ENCODE assay signal across 11 cellular contexts in the genomic region with DNA sequence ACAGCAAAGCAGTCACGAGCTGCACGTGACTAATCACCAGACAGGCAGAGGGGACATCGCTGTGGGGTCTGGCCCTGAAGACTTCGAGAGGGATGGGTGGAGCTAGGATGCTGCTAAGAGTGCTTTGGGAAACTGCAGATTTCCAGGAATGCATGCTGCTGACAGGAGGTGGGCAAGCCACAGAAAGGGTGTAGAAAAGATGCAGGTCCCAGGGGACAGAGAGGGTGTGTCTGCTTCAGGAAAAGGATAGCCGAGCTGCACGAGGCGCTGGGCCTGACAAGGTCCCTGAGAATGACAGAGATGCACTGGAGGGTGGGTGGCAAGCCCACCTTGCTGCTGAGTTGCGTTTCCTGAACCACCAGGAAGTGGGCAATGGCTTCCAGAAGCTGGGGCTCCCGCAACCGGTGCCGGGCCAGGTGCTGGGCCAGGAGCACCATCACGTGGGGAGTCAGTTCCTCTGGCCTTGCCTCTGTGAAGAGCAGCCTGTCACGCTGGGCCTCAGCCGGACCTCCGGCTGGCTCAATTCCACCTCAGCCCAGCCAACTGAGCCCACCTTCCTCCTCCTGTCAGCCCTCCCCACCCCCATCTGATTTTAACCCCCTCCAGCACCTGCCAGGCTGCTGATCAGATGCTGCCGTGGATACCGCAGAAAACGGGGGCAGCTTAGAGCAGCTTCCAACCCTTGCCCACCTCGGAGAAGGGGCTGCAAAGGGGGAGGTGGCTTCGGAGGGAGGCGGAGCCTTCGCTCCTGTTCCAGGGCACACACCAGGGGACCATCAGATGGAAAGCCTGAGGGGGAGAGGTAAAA. TPM values are rescaled to one million over a fixed set of nuclear protein-coding genes. Genes with fewer than 3 reads are reported as not detected.
A peak's percentile ranks its signal among the peaks of the same experiment; 100 is the strongest.
DNase-seq lines count a peak whose midpoint lies in the region; ATAC-seq and TF ChIP-seq lines count a peak whose summit lies in the region.
"Had no signal": no experiment of that assay in that cellular context is flagged by ENCODE, and none has a peak within 500 bp of the region (broad histone marks: within the 10 kb centered on the region; RNA-seq: fewer than 3 reads in every experiment).

No MANE protein-coding gene starts in this region.

- peak overlapping the region; percentile 84 for H3K4me3 Mint-ChIP-seq in activated naive CD4-positive, alpha-beta T cell treated with anti-CD3 and anti-CD28 coated beads for 36 hours

- WGBS in right cardiac atrium: 28% methylated on average over 22 of the region's 22 CpGs
- WGBS in suprapubic skin: 52% methylated on average over 14 of the region's 22 CpGs

- CTCF ChIA-PET in activated naive CD4-positive, alpha-beta T cell treated with anti-CD3 and anti-CD28 coated beads for 36 hours (lab: Charles Lee): interaction anchor here (0.7 to 0.9 kb wide), 2 partner anchors 12 to 91 kb away, joined by 3 read pairs; no protein-coding TSS in a partner anchor

- intact Hi-C loops in activated naive CD4-positive, alpha-beta T cell treated with anti-CD3 and anti-CD28 coated beads for 36 hours (cut with micrococcal nuclease): no loop called here
- intact Hi-C loops in right cardiac atrium (cut with DNase I): no loop called here

- ATAC-seq in right cardiac atrium (no peak), HG02610 (IDR thresholded peaks at IDR 0.05; ENCODE audit: unreplicated experiment) (no peak)

- H2AFZ ChIP-seq in SU-DHL-6 (ENCODE audit: low read depth, low read length, severe bottlenecking): no peak overlapping the region

- H3K36me3 Mint-ChIP-seq in activated naive CD4-positive, alpha-beta T cell treated with anti-CD3 and anti-CD28 coated beads for 36 hours (ENCODE audit: low read depth): peaks cover 10% of the 10 kb centered on the region

- H3K27me3 Mint-ChIP-seq in activated naive CD4-positive, alpha-beta T cell treated with anti-CD3 and anti-CD28 coated beads for 36 hours (ENCODE audit: low read depth): no peaks in the 10 kb centered on the region

- H3F3A ChIP-seq in SU-DHL-6 (ENCODE audit: insufficient read depth): peaks cover 10% of the 10 kb centered on the region; the same call in 1 of the 2 replicates

- H3K27ac ChIP-seq in SU-DHL-6 (ENCODE audit: low read depth, low read length) (no peak overlapping the region; the same call in 1 of the 2 replicates), right cardiac atrium (ENCODE audit: low read length) (no peak overlapping the region), suprapubic skin (peak overlapping the region; percentile 20)

- no peak for DNase-seq in activated naive CD4-positive, alpha-beta T cell treated with anti-CD3 and anti-CD28 coated beads for 36 hours
- no peak for DNase-seq in activated naive CD4-positive, alpha-beta T cell (lab: John Stamatoyannopoulos, UW)
- DNase-seq in right cardiac atrium (peak in 2 of 3 donors; percentile 56 to 58), suprapubic skin (ENCODE audit: low spot score in 2 of 2) (peak in 1 of 2 donors; percentile 87), inferior parietal cortex (ENCODE audit: extremely low spot score) (no peak), dermis blood vessel endothelial cell (no peak)
- DNase-seq: activated CD4-positive, alpha-beta T cell treated with anti-CD3 and anti-CD28 coated beads, Interleukin-2, amount 50 U/mL, for 4 hours; MM.1S; nucleus accumbens had no signal

- H3K79me2 ChIP-seq in SU-DHL-6 (ENCODE audit: insufficient read depth, low read length): peaks cover 29% of the 10 kb centered on the region

- H3K9me3 ChIP-seq in SU-DHL-6 (ENCODE audit: insufficient read depth, low read length): no peaks in the 10 kb centered on the region
- H3K9me3 ChIP-seq in right cardiac atrium (ENCODE audit: control insufficient read depth, low read length): no peaks in the 10 kb centered on the region
- no peaks in the 10 kb centered on the region for H3K9me3 ChIP-seq in suprapubic skin

- TF ChIP-seq CTCF in SU-DHL-6 (IDR thresholded peaks at IDR 0.05; ENCODE audit: insufficient read depth, low read length, poor library complexity, severe bottlenecking) (no peak), suprapubic skin (IDR thresholded peaks at IDR 0.05) (no peak)

- no peak overlapping the region for H3K4me3 ChIP-seq in SU-DHL-6 (ENCODE audit: insufficient read depth, low read length, poor library complexity, severe bottlenecking)
- H3K4me3 ChIP-seq in right cardiac atrium (ENCODE audit: low read length): no peak overlapping the region
- no peak overlapping the region for H3K4me3 ChIP-seq in suprapubic skin

- no peak for TF ChIP-seq POLR2A in suprapubic skin (IDR thresholded peaks at IDR 0.05)

- H3K4me2 ChIP-seq in SU-DHL-6 (ENCODE audit: low read depth, low read length, poor library complexity, severe bottlenecking): peak overlapping the region; percentile 69

- no peaks in the 10 kb centered on the region for H3K9me2 ChIP-seq in SU-DHL-6 (replicated peaks; ENCODE audit: insufficient read depth, low read length)

- H3K9me3 Mint-ChIP-seq in activated naive CD4-positive, alpha-beta T cell treated with anti-CD3 and anti-CD28 coated beads for 36 hours: no peaks in the 10 kb centered on the region

- H4K20me1 ChIP-seq in SU-DHL-6 (ENCODE audit: low read depth, low read length): no peaks in the 10 kb centered on the region

- H3K27me3 ChIP-seq in SU-DHL-6 (ENCODE audit: low read length) (no peaks in the 10 kb centered on the region), right cardiac atrium (ENCODE audit: control insufficient read depth, insufficient read depth) (no peaks in the 10 kb centered on the region), suprapubic skin (no peaks in the 10 kb centered on the region)

- peaks cover 5% of the 10 kb centered on the region for H3K4me1 ChIP-seq in right cardiac atrium (ENCODE audit: control insufficient read depth, insufficient read depth, low read length)
- H3K4me1 ChIP-seq in suprapubic skin: peaks cover 61% of the 10 kb centered on the region

- peak overlapping the region; percentile 35 for H3K27ac Mint-ChIP-seq in activated naive CD4-positive, alpha-beta T cell treated with anti-CD3 and anti-CD28 coated beads for 36 hours

- no peak for TF ChIP-seq EP300 in suprapubic skin (IDR thresholded peaks at IDR 0.05)

- H3K36me3 ChIP-seq in SU-DHL-6 (ENCODE audit: low read length) (no peaks in the 10 kb centered on the region), suprapubic skin (peaks cover 44% of the 10 kb centered on the region)

- H3K9ac ChIP-seq in SU-DHL-6 (ENCODE audit: low read length): peak overlapping the region; percentile 11; the same call in 1 of the 2 replicates

- H3K4me1 Mint-ChIP-seq in activated naive CD4-positive, alpha-beta T cell treated with anti-CD3 and anti-CD28 coated beads for 36 hours (ENCODE audit: low read depth): peaks cover 30% of the 10 kb centered on the region

RNA-seq across cellular contexts. Expression of a gene that starts 2.2 kb away (rescaled TPM):
- 10 to 100 TPM; 43.6 to 45.7 TPM for total RNA-seq in activated naive CD4-positive, alpha-beta T cell treated with anti-CD3 and anti-CD28 coated beads for 36 hours
- total RNA-seq in right cardiac atrium: 10 to 100 TPM; 64.1 to 82.0 (median 68.9) TPM
- 133 TPM for polyA plus RNA-seq in right cardiac atrium
- total RNA-seq in suprapubic skin: 100 to 1,000 TPM in 2 of 4 donors, 10 to 100 TPM in 2; 76.8 to 102 (median 90.9) TPM
- total RNA-seq in dermis blood vessel endothelial cell: 67.0 and 69.6 TPM in 2 replicates

RNA-seq across cellular contexts. Expression of a gene that starts 4.9 kb away (rescaled TPM):
- 10 to 100 TPM; 30.2 to 35.0 TPM for total RNA-seq in activated naive CD4-positive, alpha-beta T cell treated with anti-CD3 and anti-CD28 coated beads for 36 hours
- total RNA-seq in right cardiac atrium (10 to 100 TPM; 28.5 to 36.5 (median 35.8) TPM), suprapubic skin (10 to 100 TPM; 32.5 to 50.3 (median 45.7) TPM), dermis blood vessel endothelial cell (28.4 and 35.6 TPM in 2 replicates)
- 55.2 TPM for polyA plus RNA-seq in right cardiac atrium

RNA-seq across cellular contexts. Expression of a gene that starts 7.8 kb away (rescaled TPM):
- 10 to 100 TPM; 16.7 to 17.7 TPM for total RNA-seq in activated naive CD4-positive, alpha-beta T cell treated with anti-CD3 and anti-CD28 coated beads for 36 hours
- total RNA-seq in right cardiac atrium (10 to 100 TPM; 58.3 to 78.8 (median 67.6) TPM), suprapubic skin (100 to 1,000 TPM; 126 to 162 (median 134) TPM), dermis blood vessel endothelial cell (94.9 and 142 TPM in 2 replicates)
- polyA plus RNA-seq in right cardiac atrium: 61.4 TPM

RNA-seq across cellular contexts. Expression of a gene that starts 19.0 kb away (rescaled TPM):
- total RNA-seq in activated naive CD4-positive, alpha-beta T cell treated with anti-CD3 and anti-CD28 coated beads for 36 hours: 10 to 100 TPM; 25.6 to 29.7 TPM
- total RNA-seq in right cardiac atrium (100 to 1,000 TPM in 2 of 4 donors, 10 to 100 TPM in 2; 83.5 to 120 (median 96.5) TPM), suprapubic skin (10 to 100 TPM; 31.9 to 78.7 (median 59.7) TPM), dermis blood vessel endothelial cell (93.6 and 113 TPM in 2 replicates)
- 61.7 TPM for polyA plus RNA-seq in right cardiac atrium

RNA-seq across cellular contexts. Expression of a gene that starts 20.7 kb away (rescaled TPM):
- 10 to 100 TPM in 1 of 2 experiments, 1 to 10 TPM in 1; 10.0 to 10.1 TPM for total RNA-seq in activated naive CD4-positive, alpha-beta T cell treated with anti-CD3 and anti-CD28 coated beads for 36 hours
- total RNA-seq in right cardiac atrium (10 to 100 TPM in 1 of 4 donors, 1 to 10 TPM in 3; 6.2 to 11.2 (median 7.4) TPM), suprapubic skin (10 to 100 TPM in 3 of 4 donors, 1 to 10 TPM in 1; 7.7 to 14.7 (median 13.4) TPM), dermis blood vessel endothelial cell (14.1 and 17.6 TPM in 2 replicates)
- polyA plus RNA-seq in right cardiac atrium: 6.5 TPM

Comparison
In these comparisons a context has a peak if more than half of its experiments do, and no peak if none do; other contexts are left out.
1. DNase-seq: peak in right cardiac atrium (2 of 3); none in activated naive CD4-positive, alpha-beta T cell treated with anti-CD3 and anti-CD28 coated beads for 36 hours (single experiment), activated naive CD4-positive, alpha-beta T cell (0 of 4), inferior parietal cortex (single experiment) and dermis blood vessel endothelial cell (single experiment).